In genomic region chrX:19563746-19564145, GRCh38 we compare ENCODE assay signal across 10 cellular contexts. TPM values are rescaled to one million over a fixed set of nuclear protein-coding genes. Genes with fewer than 3 reads are reported as not detected.
DNase-seq lines count a peak whose midpoint lies in the region; ATAC-seq and TF ChIP-seq lines count a peak whose summit lies in the region.
"Had no signal": no experiment of that assay in that cellular context is flagged by ENCODE, and none has a peak within 500 bp of the region (broad histone marks: within the 10 kb centered on the region; RNA-seq: fewer than 3 reads in every experiment).

No MANE protein-coding gene starts in this region.

- peaks cover 14% of the 10 kb centered on the region for H3F3A ChIP-seq in MM.1S (ENCODE audit: insufficient read depth, low read length)

- POLR2A ChIA-PET in naive thymus-derived CD4-positive, alpha-beta T cell (lab: Charles Lee) = no interaction called here

- DNase-seq in activated T-helper 2 cell treated with anti-CD3 and anti-CD28 coated beads, Interferon-gamma antibody, Interleukin-2, Interleukin-4, amounts not matched to agents 10 μg/mL and 5 μg/mL and 100 μg/mL, durations not matched to agents 14 hours and 24 hours and 36 hours (ENCODE audit: low spot score) = no peak
- DNase-seq in MM.1S (no peak), AML-193 (lab: John Stamatoyannopoulos, UW) (no peak)
- no peak for DNase-seq in naive thymus-derived CD4-positive, alpha-beta T cell
- DNase-seq: NCI-H2107 had no signal

- H3K9me3 ChIP-seq in MM.1S (replicated peaks; ENCODE audit: insufficient read depth, low read length) = no peaks in the 10 kb centered on the region
- no peaks in the 10 kb centered on the region for H3K9me3 ChIP-seq in naive thymus-derived CD4-positive, alpha-beta T cell (ENCODE audit: control insufficient read depth in 2 of 3, low read length in 3 of 3)

- H3K4me1 Mint-ChIP-seq in activated T-helper 2 cell treated with anti-CD3 and anti-CD28 coated beads, Interferon-gamma antibody, Interleukin-2, Interleukin-4, amounts not matched to agents 10 μg/mL and 5 μg/mL and 100 μg/mL, durations not matched to agents 14 hours and 24 hours and 36 hours (ENCODE audit: low read depth) = peaks cover 29% of the 10 kb centered on the region
- peaks cover 0 to 27% (median 0%) of the 10 kb centered on the region in 7 donors for H3K4me1 Mint-ChIP-seq in naive thymus-derived CD4-positive, alpha-beta T cell

- TF ChIP-seq CTCF in MM.1S (IDR thresholded peaks at IDR 0.05; ENCODE audit: low read length) = no peak

- no peaks in the 10 kb centered on the region for H3K27me3 Mint-ChIP-seq in activated T-helper 2 cell treated with anti-CD3 and anti-CD28 coated beads, Interferon-gamma antibody, Interleukin-2, Interleukin-4, amounts not matched to agents 10 μg/mL and 5 μg/mL and 100 μg/mL, durations not matched to agents 14 hours and 24 hours and 36 hours (ENCODE audit: low read depth)
- H3K27me3 Mint-ChIP-seq in naive thymus-derived CD4-positive, alpha-beta T cell = no peaks in the 10 kb centered on the region

- H2AFZ ChIP-seq in MM.1S (ENCODE audit: low read length) = no peak overlapping the region

- no peak overlapping the region for H3K4me3 Mint-ChIP-seq in activated T-helper 2 cell treated with anti-CD3 and anti-CD28 coated beads, Interferon-gamma antibody, Interleukin-2, Interleukin-4, amounts not matched to agents 10 μg/mL and 5 μg/mL and 100 μg/mL, durations not matched to agents 14 hours and 24 hours and 36 hours (ENCODE audit: low read depth)
- no peak overlapping the region for H3K4me3 Mint-ChIP-seq in naive thymus-derived CD4-positive, alpha-beta T cell

- H3K4me1 ChIP-seq in MM.1S (ENCODE audit: low read length) = peaks cover 18% of the 10 kb centered on the region
- no peaks in the 10 kb centered on the region for H3K4me1 ChIP-seq in naive thymus-derived CD4-positive, alpha-beta T cell (ENCODE audit: control insufficient read depth in 2 of 2, insufficient read depth in 2 of 2, low read length in 2 of 2)

- CTCF ChIA-PET in naive thymus-derived CD4-positive, alpha-beta T cell (lab: Charles Lee) = interaction anchor here (0.7 kb wide), 1 partner anchor 293 kb away, joined by 3 read pairs; no protein-coding TSS in a partner anchor

- intact Hi-C loops in activated T-helper 2 cell treated with anti-CD3 and anti-CD28 coated beads, Interferon-gamma antibody, Interleukin-2, Interleukin-4, amounts not matched to agents 10 μg/mL and 5 μg/mL and 100 μg/mL, durations not matched to agents 14 hours and 24 hours and 36 hours (cut with micrococcal nuclease) = no loop called here
- intact Hi-C loops in naive thymus-derived CD4-positive, alpha-beta T cell (cut with micrococcal nuclease) = loop anchor here in 1 of 2 donors (10.0 kb wide), 1 partner anchor 501 kb away; no protein-coding TSS in a partner anchor

- H3K4me3 ChIP-seq in MM.1S (ENCODE audit: low read length) = no peak overlapping the region
- H3K4me3 ChIP-seq in naive thymus-derived CD4-positive, alpha-beta T cell (ENCODE audit: low read length) = no peak overlapping the region
- H3K4me3 ChIP-seq: skin epidermis had no signal

- no peak overlapping the region for H3K27ac ChIP-seq in MM.1S (ENCODE audit: low read length)
- no peak overlapping the region for H3K27ac ChIP-seq in naive thymus-derived CD4-positive, alpha-beta T cell (ENCODE audit: low read depth, low read length)
- H3K27ac ChIP-seq: skin epidermis had no signal

- H4K20me1 ChIP-seq in MM.1S (ENCODE audit: insufficient read depth, low read length) = no peaks in the 10 kb centered on the region

- no peaks in the 10 kb centered on the region for H3K9me3 Mint-ChIP-seq in activated T-helper 2 cell treated with anti-CD3 and anti-CD28 coated beads, Interferon-gamma antibody, Interleukin-2, Interleukin-4, amounts not matched to agents 10 μg/mL and 5 μg/mL and 100 μg/mL, durations not matched to agents 14 hours and 24 hours and 36 hours
- no peaks in the 10 kb centered on the region for H3K9me3 Mint-ChIP-seq in naive thymus-derived CD4-positive, alpha-beta T cell

- no peak overlapping the region for H3K4me2 ChIP-seq in MM.1S (ENCODE audit: low read depth, low read length)

- H3K9ac ChIP-seq in MM.1S (ENCODE audit: low read length) = no peak overlapping the region

- H3K36me3 Mint-ChIP-seq in activated T-helper 2 cell treated with anti-CD3 and anti-CD28 coated beads, Interferon-gamma antibody, Interleukin-2, Interleukin-4, amounts not matched to agents 10 μg/mL and 5 μg/mL and 100 μg/mL, durations not matched to agents 14 hours and 24 hours and 36 hours (ENCODE audit: low read depth) = peaks cover 34% of the 10 kb centered on the region
- H3K36me3 Mint-ChIP-seq in naive thymus-derived CD4-positive, alpha-beta T cell = peaks cover 0 to 10% (median 4%) of the 10 kb centered on the region in 5 donors

- no peaks in the 10 kb centered on the region for H3K36me3 ChIP-seq in MM.1S (replicated peaks; ENCODE audit: insufficient read depth, low read length)
- peaks cover 0 to 24% (median 3%) of the 10 kb centered on the region in 3 experiments for H3K36me3 ChIP-seq in naive thymus-derived CD4-positive, alpha-beta T cell (ENCODE audit: control insufficient read depth in 2 of 3, insufficient read depth in 3 of 3, low read length in 3 of 3)

- peak overlapping the region; percentile 78 for H3K27ac Mint-ChIP-seq in activated T-helper 2 cell treated with anti-CD3 and anti-CD28 coated beads, Interferon-gamma antibody, Interleukin-2, Interleukin-4, amounts not matched to agents 10 μg/mL and 5 μg/mL and 100 μg/mL, durations not matched to agents 14 hours and 24 hours and 36 hours
- H3K27ac Mint-ChIP-seq in naive thymus-derived CD4-positive, alpha-beta T cell = peak overlapping the region in 1 of 9 donors; percentile 52

- H3K27me3 ChIP-seq in MM.1S (replicated peaks; ENCODE audit: insufficient read depth, low read length) = no peaks in the 10 kb centered on the region
- no peaks in the 10 kb centered on the region for H3K27me3 ChIP-seq in naive thymus-derived CD4-positive, alpha-beta T cell (ENCODE audit: control insufficient read depth in 2 of 2, insufficient read depth in 2 of 2, low read length in 2 of 2)

- ATAC-seq in GM18858 (IDR thresholded peaks at IDR 0.05; ENCODE audit: unreplicated experiment) = peak; percentile 10
- ATAC-seq in GM19438 (IDR thresholded peaks at IDR 0.05; ENCODE audit: low read depth, unreplicated experiment) = peak; percentile 59
- peak; percentile 40 for ATAC-seq in HG03095 (IDR thresholded peaks at IDR 0.05; ENCODE audit: unreplicated experiment)
- ATAC-seq in naive thymus-derived CD4-positive, alpha-beta T cell = no peak

- no peaks in the 10 kb centered on the region for H3K9me2 ChIP-seq in MM.1S (replicated peaks; ENCODE audit: insufficient read depth, low read length)

- no peaks in the 10 kb centered on the region for H3K79me2 ChIP-seq in MM.1S (ENCODE audit: low read length)

RNA-seq across cellular contexts. Expression of gene MAP3K15, which starts 48.4 kb away (rescaled TPM):
- total RNA-seq in activated T-helper 2 cell treated with anti-CD3 and anti-CD28 coated beads, Interferon-gamma antibody, Interleukin-2, Interleukin-4, amounts not matched to agents 10 μg/mL and 5 μg/mL and 100 μg/mL, durations not matched to agents 14 hours and 24 hours and 36 hours = 0.94 and 1.1 TPM in 2 replicates
- total RNA-seq in naive thymus-derived CD4-positive, alpha-beta T cell = under 1 TPM in 1 of 5 experiments, not detected in 4; 0.10 TPM
- polyA plus RNA-seq in naive thymus-derived CD4-positive, alpha-beta T cell = under 1 TPM in 1 of 2 donors, not detected in 1; 0.04 TPM
- total RNA-seq: RPMI7951 had no signal
